ENCODE assay signal across 8 cellular contexts in genomic region chr5:179858241-179858585, GRCh38. TPM values are rescaled to one million over a fixed set of nuclear protein-coding genes. Genes with fewer than 3 reads are reported as not detected.
A peak's percentile ranks its signal among the peaks of the same experiment; 100 is the strongest.
DNase-seq lines count a peak whose midpoint lies in the region; ATAC-seq and TF ChIP-seq lines count a peak whose summit lies in the region.

No MANE protein-coding gene starts in this region.

- H3K9me3 Mint-ChIP-seq in activated CD8-positive, alpha-beta T cell treated with anti-CD3 and anti-CD28 coated beads, Interleukin-2, amount 10 ng/mL, durations not matched to agents 7 days and 5 days (ENCODE audit: insufficient read depth) = no peaks in the 10 kb centered on the region
- no peaks in the 10 kb centered on the region for H3K9me3 Mint-ChIP-seq in natural killer cell

- peak; percentile 75 for ATAC-seq in activated CD8-positive, alpha-beta T cell treated with anti-CD3 and anti-CD28 coated beads, Interleukin-2, amount 10 ng/mL, durations not matched to agents 7 days and 5 days
- ATAC-seq in natural killer cell = peak; percentile 56 to 72 (median 62)

- peaks cover 7% of the 10 kb centered on the region for H3K36me3 ChIP-seq in H7 (replicated peaks; ENCODE audit: control insufficient read depth, insufficient read depth, low read length)
- H3K36me3 ChIP-seq in Loucy (ENCODE audit: insufficient read depth, low read length) = no peaks in the 10 kb centered on the region
- peaks cover 7 to 14% of the 10 kb centered on the region in 2 donors for H3K36me3 ChIP-seq in vagina

- H3K4me3 ChIP-seq in H7 (ENCODE audit: insufficient read depth, low read depth, low read length) = peak overlapping the region; percentile 85
- peak overlapping the region; percentile 92 for H3K4me3 ChIP-seq in Loucy (ENCODE audit: low read length, poor library complexity, severe bottlenecking)
- peak overlapping the region; percentile 91 for H3K4me3 ChIP-seq in epithelial cell of proximal tubule (ENCODE audit: low read depth, low read length)
- H3K4me3 ChIP-seq in vagina = peak overlapping the region; percentile 95 to 97

- H3K27me3 Mint-ChIP-seq in activated CD8-positive, alpha-beta T cell treated with anti-CD3 and anti-CD28 coated beads, Interleukin-2, amount 10 ng/mL, durations not matched to agents 7 days and 5 days (ENCODE audit: low read depth) = no peaks in the 10 kb centered on the region
- H3K27me3 Mint-ChIP-seq in natural killer cell (ENCODE audit: low read depth in 2 of 2) = no peaks in the 10 kb centered on the region

- H3F3A ChIP-seq in Loucy (ENCODE audit: low read depth) = no peaks in the 10 kb centered on the region

- DNase-seq in NCI-H2171 (lab: John Stamatoyannopoulos, UW) (peak; percentile 11), NCI-H2171 treated with DMSO at 0.1 percent for 48 hours (lab: John Stamatoyannopoulos, UW) (no peak), H7 (peak; percentile 86), epithelial cell of proximal tubule (ENCODE audit: low read depth) (no peak), natural killer cell (peak; percentile 37), vagina (ENCODE audit: extremely low spot score in 2 of 2) (no peak)
- peak; percentile 63 for DNase-seq in activated CD8-positive, alpha-beta T cell treated with anti-CD3 and anti-CD28 coated beads, Interleukin-2, amount 10 ng/mL, durations not matched to agents 7 days and 5 days

- peaks cover 9% of the 10 kb centered on the region for H3K36me3 Mint-ChIP-seq in activated CD8-positive, alpha-beta T cell treated with anti-CD3 and anti-CD28 coated beads, Interleukin-2, amount 10 ng/mL, durations not matched to agents 7 days and 5 days (ENCODE audit: low read depth)
- no peaks in the 10 kb centered on the region for H3K36me3 Mint-ChIP-seq in natural killer cell

- H3K4me1 Mint-ChIP-seq in activated CD8-positive, alpha-beta T cell treated with anti-CD3 and anti-CD28 coated beads, Interleukin-2, amount 10 ng/mL, durations not matched to agents 7 days and 5 days (ENCODE audit: low read depth) = peaks cover 17% of the 10 kb centered on the region
- H3K4me1 Mint-ChIP-seq in natural killer cell = peaks cover 8 to 15% of the 10 kb centered on the region in 2 donors

- TF ChIP-seq CTCF in Loucy (conservative IDR thresholded peaks at IDR 0.05; ENCODE audit: low read length) (no peak), epithelial cell of proximal tubule (conservative IDR thresholded peaks at IDR 0.05; ENCODE audit: low read depth, low read length) (no peak), natural killer cell (IDR thresholded peaks at IDR 0.05) (no peak), vagina (IDR thresholded peaks at IDR 0.05) (no peak)

- H3K27ac Mint-ChIP-seq in activated CD8-positive, alpha-beta T cell treated with anti-CD3 and anti-CD28 coated beads, Interleukin-2, amount 10 ng/mL, durations not matched to agents 7 days and 5 days = peak overlapping the region; percentile 56
- peak overlapping the region; percentile 78 to 91 for H3K27ac Mint-ChIP-seq in natural killer cell

- peak overlapping the region; percentile 80 for H3K9ac ChIP-seq in Loucy (ENCODE audit: low read depth, low read length, poor library complexity, severe bottlenecking)

- H3K27ac ChIP-seq in vagina = peak overlapping the region; percentile 96

- POLR2A ChIA-PET in activated CD8-positive, alpha-beta T cell treated with anti-CD3 and anti-CD28 coated beads, Interleukin-2, amount 10 ng/mL, durations not matched to agents 7 days and 5 days (lab: Charles Lee) = interaction anchor here (0.7 to 1.2 kb wide), 4 partner anchors 21 to 60 kb away, joined by 3 to 4 read pairs (median 4); partner anchors contain the start of gene SQSTM1

- H3K4me3 Mint-ChIP-seq in activated CD8-positive, alpha-beta T cell treated with anti-CD3 and anti-CD28 coated beads, Interleukin-2, amount 10 ng/mL, durations not matched to agents 7 days and 5 days = peak overlapping the region; percentile 94
- peak overlapping the region; percentile 95 for H3K4me3 Mint-ChIP-seq in natural killer cell

- no peak for TF ChIP-seq POLR2A in vagina (IDR thresholded peaks at IDR 0.05)

- H3K9me2 ChIP-seq in Loucy (replicated peaks; ENCODE audit: low read depth, low read length) = no peaks in the 10 kb centered on the region

- H4K20me1 ChIP-seq in Loucy (ENCODE audit: insufficient read depth, low read length, poor library complexity, severe bottlenecking) = no peaks in the 10 kb centered on the region

- H3K4me1 ChIP-seq in Loucy (ENCODE audit: insufficient read depth, low read length, poor library complexity, severe bottlenecking) = no peaks in the 10 kb centered on the region
- H3K4me1 ChIP-seq in vagina = peaks cover 36% of the 10 kb centered on the region

- peak overlapping the region; percentile 87 for H2AFZ ChIP-seq in Loucy (ENCODE audit: low read length)

- no peaks in the 10 kb centered on the region for H3K9me3 ChIP-seq in Loucy (ENCODE audit: insufficient read depth, low read depth, low read length)
- no peaks in the 10 kb centered on the region for H3K9me3 ChIP-seq in vagina

- H3K79me2 ChIP-seq in Loucy (ENCODE audit: insufficient read depth, low read length) = no peaks in the 10 kb centered on the region

- intact Hi-C loops in natural killer cell (cut with micrococcal nuclease) = loop anchor here (2.0 kb wide), 2 partner anchors 21 to 55 kb away; no protein-coding TSS in a partner anchor
- intact Hi-C loops in vagina (cut with DNase I) = loop anchor here (10.0 kb wide), 2 partner anchors 53 to 103 kb away; partner anchors contain the start of gene MGAT4B

- CTCF ChIA-PET in activated CD8-positive, alpha-beta T cell treated with anti-CD3 and anti-CD28 coated beads, Interleukin-2, amount 10 ng/mL, durations not matched to agents 7 days and 5 days (lab: Charles Lee) = interaction anchor here (1.2 to 2.4 kb wide), 2 partner anchors 56 to 233 kb away, joined by 5 to 15 read pairs; no protein-coding TSS in a partner anchor

- peak overlapping the region; percentile 62 for H3K4me2 ChIP-seq in Loucy (ENCODE audit: low read depth, low read length, poor library complexity, severe bottlenecking)

- H3K27me3 ChIP-seq in H7 (ENCODE audit: control insufficient read depth, insufficient read depth, low read length) (no peaks in the 10 kb centered on the region), Loucy (ENCODE audit: insufficient read depth, low read length, poor library complexity, severe bottlenecking) (no peaks in the 10 kb centered on the region), vagina (no peaks in the 10 kb centered on the region)

RNA-seq across cellular contexts. Expression of gene MRNIP, which starts 0.4 kb away (rescaled TPM):
- 34.7 and 56.2 TPM in 2 replicates for total RNA-seq in H7 (2014; rRNA removed; shearing (Covaris generic))
- 10 to 100 TPM; 16.1 to 17.1 TPM for total RNA-seq in activated CD8-positive, alpha-beta T cell treated with anti-CD3 and anti-CD28 coated beads, Interleukin-2, amount 10 ng/mL, durations not matched to agents 7 days and 5 days
- total RNA-seq in epithelial cell of proximal tubule = 8.9 and 22.1 TPM in 2 replicates
- total RNA-seq in natural killer cell = 10 to 100 TPM; 19.7 to 40.2 (median 25.4) TPM
- 53.8 TPM for total RNA-seq in vagina

RNA-seq across cellular contexts. Expression of gene SQSTM1, which starts 37.5 kb away (rescaled TPM):
- 161 and 184 TPM in 2 replicates for total RNA-seq in H7 (2014; rRNA removed; shearing (Covaris generic))
- 100 to 1,000 TPM in 1 of 2 experiments, 10 to 100 TPM in 1; 100.0 to 102 TPM for total RNA-seq in activated CD8-positive, alpha-beta T cell treated with anti-CD3 and anti-CD28 coated beads, Interleukin-2, amount 10 ng/mL, durations not matched to agents 7 days and 5 days
- total RNA-seq in epithelial cell of proximal tubule = 233 and 275 TPM in 2 replicates
- total RNA-seq in natural killer cell = 100 to 1,000 TPM; 474 to 707 (median 657) TPM
- 373 TPM for total RNA-seq in vagina

RNA-seq across cellular contexts. Expression of gene TBC1D9B, which starts 49.5 kb away (rescaled TPM):
- total RNA-seq in H7 (2014; rRNA removed; shearing (Covaris generic)) = 48.1 and 61.2 TPM in 2 replicates
- total RNA-seq in activated CD8-positive, alpha-beta T cell treated with anti-CD3 and anti-CD28 coated beads, Interleukin-2, amount 10 ng/mL, durations not matched to agents 7 days and 5 days = 10 to 100 TPM; 70.5 to 72.7 TPM
- total RNA-seq in epithelial cell of proximal tubule = 67.5 and 69.0 TPM in 2 replicates
- 100 to 1,000 TPM; 102 to 115 (median 113) TPM for total RNA-seq in natural killer cell
- total RNA-seq in vagina = 125 TPM

RNA-seq across cellular contexts. Expression of gene MGAT4B, which starts 51.5 kb away (rescaled TPM):
- total RNA-seq in H7 (2014; rRNA removed; shearing (Covaris generic)) = 131 and 148 TPM in 2 replicates
- total RNA-seq in activated CD8-positive, alpha-beta T cell treated with anti-CD3 and anti-CD28 coated beads, Interleukin-2, amount 10 ng/mL, durations not matched to agents 7 days and 5 days = 100 to 1,000 TPM in 1 of 2 experiments, 10 to 100 TPM in 1; 85.9 to 103 TPM
- total RNA-seq in epithelial cell of proximal tubule = 232 and 278 TPM in 2 replicates
- total RNA-seq in natural killer cell = 100 to 1,000 TPM; 143 to 159 (median 144) TPM
- 95.5 TPM for total RNA-seq in vagina

Comparison
In these comparisons a context has a peak if more than half of its experiments do, and no peak if none do; other contexts are left out.
1. DNase-seq: peak in NCI-H2171 (single experiment), H7 (single experiment), activated CD8-positive, alpha-beta T cell treated with anti-CD3 and anti-CD28 coated beads, Interleukin-2, amount 10 ng/mL, durations not matched to agents 7 days and 5 days (single experiment) and natural killer cell (single experiment); none in NCI-H2171 treated with DMSO at 0.1 percent for 48 hours (single experiment), epithelial cell of proximal tubule (single experiment) and vagina (0 of 2).
2. Peak in every context shown above with its lines, with median percentiles within 50 percentile points of each other: H3K4me3 ChIP-seq.